1 cellular context compared by ENCODE assay signal in the genomic region with DNA sequence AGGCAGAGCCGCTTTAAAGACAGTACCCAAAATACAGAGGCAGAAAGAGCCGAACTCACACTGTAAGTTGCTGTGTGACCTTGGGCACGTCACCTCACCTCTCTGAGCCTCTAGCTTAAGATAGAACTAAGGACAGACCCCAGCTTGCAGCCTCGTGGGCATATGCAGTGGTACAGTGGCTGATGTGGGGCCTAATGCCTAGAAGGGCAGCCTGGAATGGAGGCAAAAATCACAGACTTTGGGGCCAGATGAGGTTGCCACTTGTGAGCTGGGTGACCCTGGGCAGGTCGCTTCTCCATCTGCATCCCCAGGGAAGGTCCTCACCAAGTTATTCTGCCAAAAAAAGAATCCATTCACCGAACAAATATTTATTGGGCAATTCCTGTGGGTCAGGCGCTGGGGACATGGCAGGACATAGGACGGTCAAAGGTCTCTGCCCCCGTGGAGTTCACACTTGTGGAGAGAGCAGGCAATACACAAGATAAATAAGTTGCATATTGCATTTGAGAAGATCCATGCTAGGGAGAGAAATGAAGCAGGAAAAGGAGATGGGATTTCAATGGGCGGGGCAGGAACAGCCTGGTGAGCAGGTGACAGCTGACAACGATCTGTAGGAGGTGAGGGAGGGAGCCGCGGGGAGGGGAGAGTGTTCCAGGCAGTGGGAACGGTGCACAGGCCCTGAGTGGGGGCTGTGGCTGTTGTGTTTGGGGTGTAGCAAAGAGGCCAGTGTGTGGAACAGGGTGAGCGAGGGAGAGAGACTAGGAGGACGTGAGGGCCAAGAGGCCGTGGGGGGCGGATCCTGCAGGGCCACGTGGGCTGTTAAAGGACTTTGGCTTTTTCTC.
TF ChIP-seq lines count a peak whose summit lies in the region.

No MANE protein-coding gene starts in this region.

TF ChIP-seq in HEK293, 187 proteins besides CTCF, POLR2A, EP300 and RAD21 (continued from another document):
- TF ChIP-seq, protein P1, sequence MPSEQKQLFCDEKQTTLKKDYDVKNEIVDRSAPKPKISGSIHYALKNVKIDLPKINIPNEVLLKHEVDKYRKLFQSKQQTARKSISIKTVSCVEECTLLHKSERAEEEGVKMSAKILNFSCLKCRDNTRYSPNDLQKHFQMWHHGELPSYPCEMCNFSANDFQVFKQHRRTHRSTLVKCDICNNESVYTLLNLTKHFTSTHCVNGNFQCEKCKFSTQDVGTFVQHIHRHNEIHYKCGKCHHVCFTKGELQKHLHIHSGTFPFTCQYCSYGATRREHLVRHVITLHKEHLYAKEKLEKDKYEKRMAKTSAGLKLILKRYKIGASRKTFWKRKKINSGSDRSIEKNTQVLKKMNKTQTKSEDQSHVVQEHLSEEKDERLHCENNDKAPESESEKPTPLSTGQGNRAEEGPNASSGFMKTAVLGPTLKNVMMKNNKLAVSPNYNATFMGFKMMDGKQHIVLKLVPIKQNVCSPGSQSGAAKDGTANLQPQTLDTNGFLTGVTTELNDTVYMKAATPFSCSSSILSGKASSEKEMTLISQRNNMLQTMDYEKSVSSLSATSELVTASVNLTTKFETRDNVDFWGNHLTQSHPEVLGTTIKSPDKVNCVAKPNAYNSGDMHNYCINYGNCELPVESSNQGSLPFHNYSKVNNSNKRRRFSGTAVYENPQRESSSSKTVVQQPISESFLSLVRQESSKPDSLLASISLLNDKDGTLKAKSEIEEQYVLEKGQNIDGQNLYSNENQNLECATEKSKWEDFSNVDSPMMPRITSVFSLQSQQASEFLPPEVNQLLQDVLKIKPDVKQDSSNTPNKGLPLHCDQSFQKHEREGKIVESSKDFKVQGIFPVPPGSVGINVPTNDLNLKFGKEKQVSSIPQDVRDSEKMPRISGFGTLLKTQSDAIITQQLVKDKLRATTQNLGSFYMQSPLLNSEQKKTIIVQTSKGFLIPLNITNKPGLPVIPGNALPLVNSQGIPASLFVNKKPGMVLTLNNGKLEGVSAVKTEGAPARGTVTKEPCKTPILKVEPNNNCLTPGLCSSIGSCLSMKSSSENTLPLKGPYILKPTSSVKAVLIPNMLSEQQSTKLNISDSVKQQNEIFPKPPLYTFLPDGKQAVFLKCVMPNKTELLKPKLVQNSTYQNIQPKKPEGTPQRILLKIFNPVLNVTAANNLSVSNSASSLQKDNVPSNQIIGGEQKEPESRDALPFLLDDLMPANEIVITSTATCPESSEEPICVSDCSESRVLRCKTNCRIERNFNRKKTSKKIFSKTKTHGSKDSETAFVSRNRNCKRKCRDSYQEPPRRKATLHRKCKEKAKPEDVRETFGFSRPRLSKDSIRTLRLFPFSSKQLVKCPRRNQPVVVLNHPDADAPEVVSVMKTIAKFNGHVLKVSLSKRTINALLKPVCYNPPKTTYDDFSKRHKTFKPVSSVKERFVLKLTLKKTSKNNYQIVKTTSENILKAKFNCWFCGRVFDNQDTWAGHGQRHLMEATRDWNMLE (tag by site-specific recombination; conservative IDR thresholded peaks at IDR 0.05; ENCODE audit: low read depth) = no peak
- no peak for TF ChIP-seq ZNF350 (tag by site-specific recombination; IDR thresholded peaks at IDR 0.05)
- no peak for TF ChIP-seq ZNF555 (tag by site-specific recombination; conservative IDR thresholded peaks at IDR 0.05)
- TF ChIP-seq, protein P2, sequence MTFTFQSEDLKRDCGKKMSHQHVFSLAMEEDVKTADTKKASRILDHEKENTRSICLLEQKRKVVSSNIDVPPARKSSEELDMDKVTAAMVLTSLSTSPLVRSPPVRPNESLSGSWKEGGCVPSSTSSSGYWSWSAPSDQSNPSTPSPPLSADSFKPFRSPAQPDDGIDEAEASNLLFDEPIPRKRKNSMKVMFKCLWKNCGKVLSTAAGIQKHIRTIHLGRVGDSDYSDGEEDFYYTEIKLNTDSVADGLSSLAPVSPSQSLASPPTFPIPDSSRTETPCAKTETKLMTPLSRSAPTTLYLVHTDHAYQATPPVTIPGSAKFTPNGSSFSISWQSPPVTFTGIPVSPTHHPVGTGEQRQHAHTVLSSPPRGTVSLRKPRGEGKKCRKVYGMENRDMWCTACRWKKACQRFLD (tag by site-specific recombination; IDR thresholded peaks at IDR 0.05) = no peak
- no peak for TF ChIP-seq ZNF514 (tag by site-specific recombination; IDR thresholded peaks at IDR 0.05)
- no peak for TF ChIP-seq ZNF24 (tag by site-specific recombination; IDR thresholded peaks at IDR 0.05)
- TF ChIP-seq, protein P3, sequence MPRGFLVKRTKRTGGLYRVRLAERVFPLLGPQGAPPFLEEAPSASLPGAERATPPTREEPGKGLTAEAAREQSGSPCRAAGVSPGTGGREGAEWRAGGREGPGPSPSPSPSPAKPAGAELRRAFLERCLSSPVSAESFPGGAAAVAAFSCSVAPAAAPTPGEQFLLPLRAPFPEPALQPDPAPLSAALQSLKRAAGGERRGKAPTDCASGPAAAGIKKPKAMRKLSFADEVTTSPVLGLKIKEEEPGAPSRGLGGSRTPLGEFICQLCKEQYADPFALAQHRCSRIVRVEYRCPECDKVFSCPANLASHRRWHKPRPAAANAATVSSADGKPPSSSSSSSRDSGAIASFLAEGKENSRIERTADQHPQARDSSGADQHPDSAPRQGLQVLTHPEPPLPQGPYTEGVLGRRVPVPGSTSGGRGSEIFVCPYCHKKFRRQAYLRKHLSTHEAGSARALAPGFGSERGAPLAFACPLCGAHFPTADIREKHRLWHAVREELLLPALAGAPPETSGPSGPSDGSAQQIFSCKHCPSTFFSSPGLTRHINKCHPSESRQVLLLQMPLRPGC (tag by site-specific recombination; IDR thresholded peaks at IDR 0.05) = no peak
- TF ChIP-seq ZNF544 (tag by site-specific recombination; IDR thresholded peaks at IDR 0.05) = no peak
- no peak for TF ChIP-seq KLF10 (tag by site-specific recombination; IDR thresholded peaks at IDR 0.05)
- no peak for TF ChIP-seq BCL11B (tag by site-specific recombination; IDR thresholded peaks at IDR 0.05; ENCODE audit: low read depth)
- no peak for TF ChIP-seq SP2 (tag by site-specific recombination; IDR thresholded peaks at IDR 0.05)
- no peak for TF ChIP-seq ZNF776 (tag by site-specific recombination; IDR thresholded peaks at IDR 0.05; ENCODE audit: borderline replicate concordance)
- TF ChIP-seq KLF8 (tag by site-specific recombination; IDR thresholded peaks at IDR 0.05) = no peak
- TF ChIP-seq ZNF239 (tag by site-specific recombination; IDR thresholded peaks at IDR 0.05) = no peak
- TF ChIP-seq ZNF114 (tag by site-specific recombination; IDR thresholded peaks at IDR 0.05) = no peak
